ENCODE assay signal across 11 cellular contexts in the genomic region with DNA sequence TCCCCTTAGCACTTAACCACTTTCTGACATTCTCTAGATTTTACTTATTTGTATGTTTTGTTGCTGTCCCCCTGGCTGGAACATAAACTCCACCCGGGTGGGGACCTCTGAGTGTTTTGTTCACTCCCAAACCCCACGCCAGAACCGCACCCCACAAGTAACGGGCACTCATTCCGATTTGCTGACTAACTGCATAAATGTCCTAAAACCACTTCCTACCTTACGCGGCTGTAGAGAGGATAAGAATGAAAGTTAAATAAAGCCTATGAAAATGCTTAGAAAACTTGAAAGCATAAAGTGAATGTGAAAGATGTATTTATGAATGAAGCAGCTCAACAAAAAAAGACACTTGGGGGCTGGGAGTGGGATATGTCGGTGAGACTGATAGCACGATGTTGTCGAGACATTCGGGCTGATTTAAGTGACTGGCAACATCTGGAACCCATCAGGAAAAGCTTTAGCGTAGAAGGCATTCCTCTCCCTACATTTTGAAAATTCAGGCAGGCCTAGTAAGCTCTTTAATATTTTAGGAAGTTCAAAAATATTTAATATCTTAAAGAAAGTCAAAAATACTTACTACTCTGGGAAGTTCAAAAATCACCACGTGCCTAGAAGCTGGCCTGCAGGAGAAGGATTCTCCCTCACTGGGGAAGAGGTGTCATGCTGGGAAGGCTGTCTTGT.
DNase-seq lines count a peak whose midpoint lies in the region; ATAC-seq and TF ChIP-seq lines count a peak whose summit lies in the region.
"Had no signal": no experiment of that assay in that cellular context is flagged by ENCODE, and none has a peak within 500 bp of the region (broad histone marks: within the 10 kb centered on the region; RNA-seq: fewer than 3 reads in every experiment).

No MANE protein-coding gene starts in this region.

- TF ChIP-seq CTCF in osteocyte (IDR thresholded peaks at IDR 0.05), result no peak

- H3K27me3 ChIP-seq in SJSA1 (replicated peaks), result no peaks in the 10 kb centered on the region

- no peak for ATAC-seq in central memory CD8-positive, alpha-beta T cell (replicated peaks; ENCODE audit: extremely low read depth, poor library complexity, severe bottlenecking)
- ATAC-seq in HG02588 (IDR thresholded peaks at IDR 0.05; ENCODE audit: unreplicated experiment), result no peak

- H3K9me3 Mint-ChIP-seq in central memory CD8-positive, alpha-beta T cell, result no peaks in the 10 kb centered on the region
- H3K9me3 Mint-ChIP-seq in osteocyte (ENCODE audit: unreplicated experiment), result no peaks in the 10 kb centered on the region

- peaks cover 35% of the 10 kb centered on the region for H3K27me3 Mint-ChIP-seq in central memory CD8-positive, alpha-beta T cell
- H3K27me3 Mint-ChIP-seq in osteocyte (ENCODE audit: unreplicated experiment), result no peaks in the 10 kb centered on the region

- H3K4me1 Mint-ChIP-seq in central memory CD8-positive, alpha-beta T cell, result peaks cover 14% of the 10 kb centered on the region
- H3K4me1 Mint-ChIP-seq in osteocyte (ENCODE audit: unreplicated experiment), result peaks cover 92% of the 10 kb centered on the region

- peak overlapping the region; percentile 18 for H3K4me3 Mint-ChIP-seq in central memory CD8-positive, alpha-beta T cell
- H3K4me3 Mint-ChIP-seq in osteocyte (ENCODE audit: unreplicated experiment), result peak overlapping the region; percentile 52

- H3K4me1 ChIP-seq in SJSA1 (replicated peaks), result peaks cover 77% of the 10 kb centered on the region

- peak overlapping the region; percentile 97 for H3K27ac ChIP-seq in SJSA1

- DNase-seq in GM03348 (ENCODE audit: low spot score), result peak; percentile 85
- DNase-seq in SJSA1 (ENCODE audit: low read depth in 1 of 2, low spot score in 2 of 2), result peak; percentile 81 to 93
- DNase-seq in central memory CD8-positive, alpha-beta T cell (ENCODE audit: low spot score in 2 of 2), result no peak
- DNase-seq in osteocyte (ENCODE audit: extremely low spot score, unreplicated experiment), result no peak
- no peak for DNase-seq in SKM-1 (lab: John Stamatoyannopoulos, UW; ENCODE audit: unreplicated experiment)
- DNase-seq in activated effector memory CD4-positive, alpha-beta T cell treated with Interleukin-2 at 50 U/mL for 16 hours, result no peak
- DNase-seq in ecto neural progenitor cell (ENCODE audit: low spot score), result no peak
- DNase-seq: NCI-H1105 treated with DMSO at 0.1 percent for 48 hours; SHP77; stimulated activated CD4-positive, alpha-beta T cell treated with anti-CD3 and anti-CD28 coated beads, Interleukin-4, amount 100 ng/mL, for 4 hours had no signal

- H3K4me3 ChIP-seq in SJSA1, result no peak overlapping the region

- no peaks in the 10 kb centered on the region for H3K9me3 ChIP-seq in SJSA1 (replicated peaks)

- H3K27ac Mint-ChIP-seq in central memory CD8-positive, alpha-beta T cell (ENCODE audit: low read depth), result no peak overlapping the region
- peak overlapping the region; percentile 96 for H3K27ac Mint-ChIP-seq in osteocyte (ENCODE audit: unreplicated experiment)

- H3K36me3 Mint-ChIP-seq in central memory CD8-positive, alpha-beta T cell (ENCODE audit: insufficient read depth), result no peaks in the 10 kb centered on the region
- H3K36me3 Mint-ChIP-seq in osteocyte (ENCODE audit: unreplicated experiment), result peaks cover 8% of the 10 kb centered on the region

- H3K36me3 ChIP-seq in SJSA1, result no peaks in the 10 kb centered on the region

Comparison
In these comparisons a context has a peak if more than half of its experiments do, and no peak if none do; other contexts are left out.
1. DNase-seq: peak in GM03348 (single experiment) and SJSA1 (2 of 2); none in central memory CD8-positive, alpha-beta T cell (0 of 2), osteocyte (single experiment), SKM-1 (single experiment), activated effector memory CD4-positive, alpha-beta T cell treated with Interleukin-2 at 50 U/mL for 16 hours (single experiment) and ecto neural progenitor cell (single experiment).